In genomic region chrX:10177004-10177396, GRCh38 we compare ENCODE assay signal across 19 cellular contexts. TPM values are rescaled to one million over a fixed set of nuclear protein-coding genes. Genes with fewer than 3 reads are reported as not detected.
A peak's percentile ranks its signal among the peaks of the same experiment; 100 is the strongest.
DNase-seq lines count a peak whose midpoint lies in the region; FAIRE-seq and TF ChIP-seq lines count a peak whose summit lies in the region.
"Had no signal": no experiment of that assay in that cellular context is flagged by ENCODE, and none has a peak within 500 bp of the region (broad histone marks: within the 10 kb centered on the region; RNA-seq: fewer than 3 reads in every experiment).

No MANE protein-coding gene starts in this region.

- H3K27me3 Mint-ChIP-seq in glutamatergic neuron (ENCODE audit: unreplicated experiment): peaks cover 8% of the 10 kb centered on the region
- H3K27me3 Mint-ChIP-seq: B cell had no signal

- WGBS in esophagus muscularis mucosa: 89% methylated on average over 7 of the region's 7 CpGs

- no peak overlapping the region for H3K9ac ChIP-seq in skeletal muscle tissue (ENCODE audit: low read depth in 1 of 3, low read length in 3 of 3)

- H3K4me1 ChIP-seq in skeletal muscle tissue (ENCODE audit: control insufficient read depth in 3 of 3, insufficient read depth in 3 of 3, low read length in 3 of 3) (peaks cover 29 to 53% (median 47%) of the 10 kb centered on the region in 3 donors), esophagus muscularis mucosa (peaks cover 12 to 36% (median 30%) of the 10 kb centered on the region in 4 donors)

- H3K9me3 Mint-ChIP-seq in glutamatergic neuron (ENCODE audit: unreplicated experiment): peaks cover 7% of the 10 kb centered on the region
- H3K9me3 Mint-ChIP-seq: CD4-positive, CD25-positive, alpha-beta regulatory T cell had no signal

- no peak for TF ChIP-seq POLR2A in esophagus muscularis mucosa (IDR thresholded peaks at IDR 0.05; ENCODE audit: low read depth)

- CTCF ChIA-PET in RWPE1 (lab: Yijun Ruan, JAX): interaction anchor here (0.5 to 0.6 kb wide), 2 partner anchors 12 to 41 kb away, joined by 3 to 5 read pairs; no protein-coding TSS in a partner anchor

- peak overlapping the region; percentile 70 for H3K27ac Mint-ChIP-seq in glutamatergic neuron (ENCODE audit: unreplicated experiment)
- H3K27ac Mint-ChIP-seq: CD4-positive, CD25-positive, alpha-beta regulatory T cell had no signal

- H3K27me3 ChIP-seq in skeletal muscle tissue (ENCODE audit: control insufficient read depth in 3 of 3, insufficient read depth in 3 of 3, low read length in 3 of 3): peaks cover 0 to 8% (median 0%) of the 10 kb centered on the region in 3 donors
- no peaks in the 10 kb centered on the region for H3K27me3 ChIP-seq in esophagus muscularis mucosa

- intact Hi-C loops in esophagus muscularis mucosa (cut with DNase I): no loop called here

- peak; percentile 59 for FAIRE-seq in GM19239 (lab: Jason Lieb, UNC)
- FAIRE-seq: H54 had no signal

- H3K4me1 Mint-ChIP-seq in glutamatergic neuron (ENCODE audit: low read depth, unreplicated experiment): peaks cover 40% of the 10 kb centered on the region
- H3K4me1 Mint-ChIP-seq: CD4-positive, CD25-positive, alpha-beta regulatory T cell had no signal

- no peaks in the 10 kb centered on the region for H3K36me3 ChIP-seq in skeletal muscle tissue (ENCODE audit: control insufficient read depth in 3 of 3, insufficient read depth in 3 of 3, low read length in 3 of 3)
- H3K36me3 ChIP-seq in esophagus muscularis mucosa: no peaks in the 10 kb centered on the region

- no peak for DNase-seq in GM19239 (ENCODE audit: insufficient read length, low spot score)
- DNase-seq in caudate nucleus (lab: John Stamatoyannopoulos, UW): no peak
- no peak for DNase-seq in glutamatergic neuron
- no peak for DNase-seq in RWPE1 (ENCODE audit: low spot score)
- DNase-seq in RKO (ENCODE audit: low spot score): no peak
- DNase-seq in esophagus muscularis mucosa (ENCODE audit: extremely low spot score): no peak
- DNase-seq in GM19240 (ENCODE audit: insufficient read length, low spot score): no peak
- DNase-seq: CD4-positive, CD25-positive, alpha-beta regulatory T cell; COR-L47; GDM1; MM.1S; NCI-H1092; NCI-H146; NCI-H2029 treated with DMSO at 0.1 percent for 48 hours; NCI-H446; NCI-H526 treated with DMSO at 0.1 percent for 48 hours had no signal

- no peak for TF ChIP-seq EP300 in esophagus muscularis mucosa (IDR thresholded peaks at IDR 0.05)

- H3K9me3 ChIP-seq in skeletal muscle tissue (ENCODE audit: control insufficient read depth in 3 of 3, low read length in 3 of 3) (no peaks in the 10 kb centered on the region), esophagus muscularis mucosa (no peaks in the 10 kb centered on the region)

- POLR2A ChIA-PET in RWPE1 (lab: Yijun Ruan, JAX; ENCODE audit: low non-redundant PET): no interaction called here

- no peaks in the 10 kb centered on the region for H3K36me3 Mint-ChIP-seq in glutamatergic neuron (ENCODE audit: unreplicated experiment)
- H3K36me3 Mint-ChIP-seq: CD4-positive, CD25-positive, alpha-beta regulatory T cell had no signal

- H3K4me3 ChIP-seq in skeletal muscle tissue (ENCODE audit: low read length in 3 of 3) (no peak overlapping the region), esophagus muscularis mucosa (no peak overlapping the region)

- H3K4me3 Mint-ChIP-seq in glutamatergic neuron (ENCODE audit: unreplicated experiment): no peak overlapping the region
- H3K4me3 Mint-ChIP-seq: B cell; CD4-positive, CD25-positive, alpha-beta regulatory T cell had no signal

- H3K27ac ChIP-seq in caudate nucleus (ENCODE audit: low read depth, low read length) (peak overlapping the region; percentile 67), skeletal muscle tissue (ENCODE audit: low read depth, low read length) (peak overlapping the region; percentile 78), RWPE1 (no peak overlapping the region), esophagus muscularis mucosa (replicated peaks in 1 of 4) (no peak overlapping the region)

- TF ChIP-seq CTCF in glutamatergic neuron (IDR thresholded peaks at IDR 0.05; ENCODE audit: partially characterized antibody, unreplicated experiment) (no peak), RWPE1 (conservative IDR thresholded peaks at IDR 0.05; ENCODE audit: low read depth) (no peak), esophagus muscularis mucosa (IDR thresholded peaks at IDR 0.05) (no peak)

RNA-seq across cellular contexts. Expression of gene CLCN4, which starts 20.2 kb away (rescaled TPM):
- total RNA-seq in glutamatergic neuron (ENCODE audit: unreplicated experiment): 64.7 TPM
- 15.7 TPM for total RNA-seq in skeletal muscle tissue
- 1 to 10 TPM in 2 of 4 donors, under 1 TPM in 2; 0.42 to 1.8 (median 1.1) TPM for total RNA-seq in esophagus muscularis mucosa

Comparison
In these comparisons a context has a peak if more than half of its experiments do, and no peak if none do; other contexts are left out.
1. H3K27ac ChIP-seq: peak in caudate nucleus (single experiment) and skeletal muscle tissue (single experiment); none in RWPE1 (single experiment) and esophagus muscularis mucosa (0 of 4).